ENCODE assay signal across 21 cellular contexts in the genomic region with DNA sequence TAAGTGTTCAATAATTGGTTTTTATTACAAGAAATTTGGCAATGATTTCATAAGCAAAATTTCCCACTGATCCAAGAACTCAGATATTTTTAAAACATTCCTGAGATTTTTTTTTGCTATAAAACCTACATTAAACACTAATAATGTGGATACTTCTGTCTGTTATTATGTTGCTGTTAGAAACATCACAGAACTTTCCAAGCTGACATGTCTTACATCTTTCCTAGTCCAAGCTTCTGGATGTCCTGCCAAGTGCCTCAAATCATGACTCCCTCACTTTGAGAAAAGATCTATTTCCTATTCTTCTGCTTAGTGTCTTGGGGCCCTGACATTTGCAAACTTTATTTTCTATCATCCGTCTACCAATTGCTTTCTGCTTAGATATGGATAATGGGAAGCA.
DNase-seq lines count a peak whose midpoint lies in the region; ATAC-seq and TF ChIP-seq lines count a peak whose summit lies in the region.
"Had no signal": no experiment of that assay in that cellular context is flagged by ENCODE, and none has a peak within 500 bp of the region (broad histone marks: within the 10 kb centered on the region; RNA-seq: fewer than 3 reads in every experiment).

No MANE protein-coding gene starts in this region.

- H3K14ac ChIP-seq in neuronal stem cell (ENCODE audit: low read length), result no peak overlapping the region

- H3K27ac ChIP-seq in neuronal stem cell (replicated peaks; ENCODE audit: low read length), result no peak overlapping the region
- H3K27ac ChIP-seq: A549 had no signal

- H3K4me2 ChIP-seq in neuronal stem cell (ENCODE audit: insufficient read depth, low read length, poor library complexity, severe bottlenecking), result no peak overlapping the region
- H3K4me2 ChIP-seq: A549, GM23338 had no signal

- H3K9me3 Mint-ChIP-seq in HFFc6, result no peaks in the 10 kb centered on the region
- peaks cover 0 to under 1% (median 0%) of the 10 kb centered on the region in 9 donors for H3K9me3 Mint-ChIP-seq in naive thymus-derived CD8-positive, alpha-beta T cell
- H3K9me3 Mint-ChIP-seq: GM23338, H9 had no signal

- POLR2A ChIA-PET in naive thymus-derived CD8-positive, alpha-beta T cell (lab: Charles Lee), result no interaction called here

- peaks cover 0 to 2% of the 10 kb centered on the region in 2 donors for H3K9me3 ChIP-seq in neuronal stem cell (replicated peaks in 1 of 2; ENCODE audit: control insufficient read depth in 2 of 2, insufficient read depth in 1 of 2, low read depth in 1 of 2, low read length in 2 of 2)
- H3K9me3 ChIP-seq: A549 had no signal

- H3K36me3 Mint-ChIP-seq in HFFc6 (ENCODE audit: low read depth), result no peaks in the 10 kb centered on the region
- H3K36me3 Mint-ChIP-seq in naive thymus-derived CD8-positive, alpha-beta T cell, result no peaks in the 10 kb centered on the region
- H3K36me3 Mint-ChIP-seq: CD4-positive, alpha-beta memory T cell had no signal

- H2BK5ac ChIP-seq in neuronal stem cell (ENCODE audit: low read length), result no peak overlapping the region

- no peak overlapping the region for H2AK5ac ChIP-seq in neuronal stem cell (ENCODE audit: low read depth, low read length)

- H3K4me3 Mint-ChIP-seq in HFFc6, result no peak overlapping the region
- H3K4me3 Mint-ChIP-seq in naive thymus-derived CD8-positive, alpha-beta T cell, result no peak overlapping the region
- H3K4me3 Mint-ChIP-seq: CD4-positive, alpha-beta memory T cell; GM23338; H9 had no signal

- no CpG with 5 or more reads among the region's 1 CpG for WGBS in neuronal stem cell (ENCODE audit: extremely low coverage in 2 of 2, insufficient read length in 2 of 2, insufficient replicate concordance in 1 of 2), 2 donors

- H3K9ac ChIP-seq in neuronal stem cell (ENCODE audit: low read depth, low read length, poor library complexity), result no peak overlapping the region

- no peak overlapping the region for H3K27ac Mint-ChIP-seq in HFFc6
- H3K27ac Mint-ChIP-seq in naive thymus-derived CD8-positive, alpha-beta T cell, result no peak overlapping the region
- H3K27ac Mint-ChIP-seq: CD4-positive, alpha-beta memory T cell; GM23338; H9 had no signal

- no peak for ATAC-seq in HG03520 (IDR thresholded peaks at IDR 0.05; ENCODE audit: unreplicated experiment)
- no peak for ATAC-seq in naive thymus-derived CD8-positive, alpha-beta T cell
- ATAC-seq: A549, GM12878, GM23338, HCT116 had no signal

- H2BK12ac ChIP-seq in neuronal stem cell (ENCODE audit: low read length), result no peak overlapping the region

- H3K4me3 ChIP-seq in fibroblast of pulmonary artery (replicated peaks; ENCODE audit: low read depth, low read length), result no peak overlapping the region
- H3K4me3 ChIP-seq in neuronal stem cell (ENCODE audit: low read length in 2 of 2), result no peak overlapping the region
- H3K4me3 ChIP-seq: A549, GM12878, GM23338 had no signal

- H3K23ac ChIP-seq in neuronal stem cell (ENCODE audit: low read depth, low read length, poor library complexity), result no peak overlapping the region

- no peak overlapping the region for H4K8ac ChIP-seq in neuronal stem cell (ENCODE audit: low read depth, low read length)

- H3K4me1 ChIP-seq in neuronal stem cell (ENCODE audit: control insufficient read depth in 2 of 2, insufficient read depth in 1 of 2, low read depth in 1 of 2, low read length in 2 of 2), result no peaks in the 10 kb centered on the region
- H3K4me1 ChIP-seq: A549 had no signal

- no peak overlapping the region for H4K91ac ChIP-seq in neuronal stem cell (ENCODE audit: low read depth, low read length, poor library complexity)

- H3K36me3 ChIP-seq in neuronal stem cell (replicated peaks in 1 of 2; ENCODE audit: control insufficient read depth in 2 of 2, insufficient read depth in 2 of 2, low read length in 2 of 2), result no peaks in the 10 kb centered on the region

- H2AFZ ChIP-seq in neuronal stem cell (ENCODE audit: low read length), result peak overlapping the region; percentile 19
- H2AFZ ChIP-seq: GM23338 had no signal

- no peak for TF ChIP-seq CTCF in HFFc6 (IDR thresholded peaks at IDR 0.05)
- TF ChIP-seq CTCF in fibroblast of pulmonary artery (IDR thresholded peaks at IDR 0.05; ENCODE audit: low read length, missing control alignments), result no peak

- H3K4ac ChIP-seq in neuronal stem cell (ENCODE audit: low read length), result no peak overlapping the region

- H3K79me1 ChIP-seq in neuronal stem cell (ENCODE audit: low read depth, low read length), result no peaks in the 10 kb centered on the region

- H3K27me3 Mint-ChIP-seq in HFFc6 (ENCODE audit: insufficient read depth), result no peaks in the 10 kb centered on the region; the same call in 1 of the 2 replicates
- peaks cover 0 to 17% (median 5%) of the 10 kb centered on the region in 5 donors for H3K27me3 Mint-ChIP-seq in naive thymus-derived CD8-positive, alpha-beta T cell

- DNase-seq in EH (ENCODE audit: low read depth) (peak; percentile 54), HFFc6 (peak; percentile 5), fibroblast of pulmonary artery (ENCODE audit: low read depth) (peak; percentile 9), neuronal stem cell (ENCODE audit: low spot score) (no peak), NOMO-1 treated with DMSO at 0.1 percent for 48 hours (lab: John Stamatoyannopoulos, UW; ENCODE audit: unreplicated experiment) (no peak)
- no peak for DNase-seq in naive thymus-derived CD8-positive, alpha-beta T cell
- DNase-seq: 8988T; ACHN; C1 segment of cervical spinal cord; Calu3; CD4-positive, alpha-beta memory T cell; COR-L47; DMS53; DMS79 treated with DMSO at 0.1 percent for 48 hours; GDM1; H9 had no signal

- H3K18ac ChIP-seq in neuronal stem cell (ENCODE audit: low read length), result no peak overlapping the region

- no peaks in the 10 kb centered on the region for H3K27me3 ChIP-seq in neuronal stem cell (ENCODE audit: control insufficient read depth in 3 of 3, insufficient read depth in 3 of 3, low read depth in 1 of 3, low read length in 3 of 3)

- peaks cover 8% of the 10 kb centered on the region for H3K4me1 Mint-ChIP-seq in HFFc6 (ENCODE audit: low read depth)
- no peaks in the 10 kb centered on the region for H3K4me1 Mint-ChIP-seq in naive thymus-derived CD8-positive, alpha-beta T cell
- H3K4me1 Mint-ChIP-seq: CD4-positive, alpha-beta memory T cell; GM23338; H9 had no signal

- no peak overlapping the region for H2BK120ac ChIP-seq in neuronal stem cell (ENCODE audit: low read depth, low read length)

- H2BK15ac ChIP-seq in neuronal stem cell (ENCODE audit: low read length), result no peak overlapping the region

Comparison
In these comparisons a context has a peak if more than half of its experiments do, and no peak if none do; other contexts are left out.
1. DNase-seq: peak in EH (single experiment), HFFc6 (single experiment) and fibroblast of pulmonary artery (single experiment); none in neuronal stem cell (single experiment), NOMO-1 treated with DMSO at 0.1 percent for 48 hours (single experiment) and naive thymus-derived CD8-positive, alpha-beta T cell (0 of 10).